16 cellular contexts compared by ENCODE assay signal in genomic region chr22:35783943-35784614, GRCh38.
DNase-seq lines count a peak whose midpoint lies in the region; ATAC-seq, FAIRE-seq and TF ChIP-seq lines count a peak whose summit lies in the region.
"Had no signal": no experiment of that assay in that cellular context is flagged by ENCODE, and none has a peak within 500 bp of the region (broad histone marks: within the 10 kb centered on the region; RNA-seq: fewer than 3 reads in every experiment).

No MANE protein-coding gene starts in this region.

- WGBS in transverse colon (ENCODE audit: low coverage in 1 of 2), 2 donors: 91 to 93% methylated on average over 3 to 10 of the region's 11 CpGs

- no peak overlapping the region for H2AFZ ChIP-seq in osteoblast (ENCODE audit: low read length)
- H2AFZ ChIP-seq: hepatocyte had no signal

- H3K36me3 ChIP-seq in osteoblast (ENCODE audit: insufficient read depth, low read length) (peaks cover 22% of the 10 kb centered on the region), transverse colon (no peaks in the 10 kb centered on the region)

- H3K36me3 Mint-ChIP-seq in endothelial cell (ENCODE audit: low read depth, unreplicated experiment): peaks cover 15% of the 10 kb centered on the region
- H3K36me3 Mint-ChIP-seq: CD14-positive monocyte; stimulated activated naive B cell treated with anti-CD40 and anti-IgM and Interleukin-4, amounts not matched to agents 10 μg/mL and 1 μg/mL and 100 μg/mL, for 72 hours had no signal

- H3K27me3 Mint-ChIP-seq in endothelial cell (ENCODE audit: unreplicated experiment): peaks cover 3% of the 10 kb centered on the region

- no peaks in the 10 kb centered on the region for H3K4me1 Mint-ChIP-seq in endothelial cell (ENCODE audit: unreplicated experiment)
- H3K4me1 Mint-ChIP-seq: stimulated activated naive B cell treated with anti-CD40 and anti-IgM and Interleukin-4, amounts not matched to agents 10 μg/mL and 1 μg/mL and 100 μg/mL, for 72 hours had no signal

- H3K9me3 ChIP-seq in osteoblast (ENCODE audit: low read depth, low read length): no peaks in the 10 kb centered on the region
- no peaks in the 10 kb centered on the region for H3K9me3 ChIP-seq in transverse colon

- no peak for FAIRE-seq in HTR-8/SVneo (lab: Jason Lieb, UNC)
- FAIRE-seq: G401.6 had no signal

- intact Hi-C loops in transverse colon (cut with DNase I; ENCODE audit: low total_unique reads): no loop called here

- H3K27me3 ChIP-seq in osteoblast (ENCODE audit: insufficient read depth, low read length) (no peaks in the 10 kb centered on the region), transverse colon (no peaks in the 10 kb centered on the region)
- H3K27me3 ChIP-seq: hepatocyte had no signal

- H3K4me1 ChIP-seq in osteoblast (ENCODE audit: insufficient read depth, low read length) (peaks cover 30% of the 10 kb centered on the region), transverse colon (peaks cover 0 to 16% (median 1%) of the 10 kb centered on the region in 4 donors)

- TF ChIP-seq EP300 in transverse colon (IDR thresholded peaks at IDR 0.05; ENCODE audit: low read depth): no peak

- TF ChIP-seq CTCF in endothelial cell (IDR thresholded peaks at IDR 0.05; ENCODE audit: unreplicated experiment) (no peak), osteoblast (IDR thresholded peaks at IDR 0.05; ENCODE audit: extremely low read depth, low read depth, low read length) (no peak), transverse colon (IDR thresholded peaks at IDR 0.05) (no peak)

- DNase-seq in AG20443 (ENCODE audit: low spot score) (peak; percentile 77), HTR-8/SVneo (ENCODE audit: insufficient read length, low spot score) (peak; percentile 12), endothelial cell (ENCODE audit: low spot score) (no peak), osteoblast (ENCODE audit: insufficient read length, low spot score, missing footprints) (peak; percentile 88), NCI-H524 treated with DMSO at 0.1 percent for 48 hours (lab: John Stamatoyannopoulos, UW) (no peak), transverse colon (no peak), DMS53 treated with DMSO at 0.1 percent for 48 hours (lab: John Stamatoyannopoulos, UW; ENCODE audit: unreplicated experiment) (no peak)
- DNase-seq: anterior cingulate cortex; NCI-H1436; stimulated activated naive B cell treated with anti-CD40 and anti-IgM and Interleukin-4, amounts not matched to agents 10 μg/mL and 1 μg/mL and 100 μg/mL, for 72 hours had no signal

- H3K9me3 Mint-ChIP-seq in endothelial cell (ENCODE audit: unreplicated experiment): no peaks in the 10 kb centered on the region
- H3K9me3 Mint-ChIP-seq: CD14-positive monocyte; stimulated activated naive B cell treated with anti-CD40 and anti-IgM and Interleukin-4, amounts not matched to agents 10 μg/mL and 1 μg/mL and 100 μg/mL, for 72 hours had no signal

- H3K27ac ChIP-seq in osteoblast (ENCODE audit: low read depth, low read length) (peak overlapping the region; percentile 65), transverse colon (no peak overlapping the region)
- H3K27ac ChIP-seq: hepatocyte, SK-N-MC had no signal

- peak overlapping the region; percentile 50 for H3K27ac Mint-ChIP-seq in endothelial cell (ENCODE audit: unreplicated experiment)
- H3K27ac Mint-ChIP-seq: CD14-positive monocyte; stimulated activated naive B cell treated with anti-CD40 and anti-IgM and Interleukin-4, amounts not matched to agents 10 μg/mL and 1 μg/mL and 100 μg/mL, for 72 hours had no signal

- H4K20me1 ChIP-seq in osteoblast (ENCODE audit: insufficient read depth, low read length): peaks cover 34% of the 10 kb centered on the region

- H3K79me2 ChIP-seq in osteoblast (ENCODE audit: insufficient read depth, low read length): peaks cover 87% of the 10 kb centered on the region

- H3K4me3 Mint-ChIP-seq in endothelial cell (ENCODE audit: unreplicated experiment): peak overlapping the region; percentile 32
- H3K4me3 Mint-ChIP-seq: CD14-positive monocyte; stimulated activated naive B cell treated with anti-CD40 and anti-IgM and Interleukin-4, amounts not matched to agents 10 μg/mL and 1 μg/mL and 100 μg/mL, for 72 hours had no signal

- no peak for ATAC-seq in GM21529 (IDR thresholded peaks at IDR 0.05; ENCODE audit: unreplicated experiment)
- ATAC-seq: stimulated activated naive B cell treated with anti-CD40 and anti-IgM and Interleukin-4, amounts not matched to agents 10 μg/mL and 1 μg/mL and 100 μg/mL, for 72 hours had no signal

- peak overlapping the region; percentile 0 for H3K4me2 ChIP-seq in osteoblast (ENCODE audit: insufficient read depth, low read length)
- H3K4me2 ChIP-seq: hepatocyte had no signal

- no peak overlapping the region for H3K4me3 ChIP-seq in osteoblast (ENCODE audit: insufficient read depth, low read length)
- H3K4me3 ChIP-seq in transverse colon: no peak overlapping the region
- H3K4me3 ChIP-seq: hepatocyte, lung, SK-N-MC had no signal

- no peak for TF ChIP-seq POLR2A in transverse colon (IDR thresholded peaks at IDR 0.05)

- in situ Hi-C loops in transverse colon (cut with MboI; ENCODE audit: low pct_ligation_motif_present in 1 of 4, low pct_unique_long_range_greater_than_20kb in 1 of 4, low sequenced_read_pairs in 3 of 4): no loop called here

Comparison
In these comparisons a context has a peak if more than half of its experiments do, and no peak if none do; other contexts are left out.
1. DNase-seq: peak in AG20443 (single experiment), HTR-8/SVneo (single experiment) and osteoblast (single experiment); none in endothelial cell (single experiment), NCI-H524 treated with DMSO at 0.1 percent for 48 hours (single experiment), transverse colon (single experiment) and DMS53 treated with DMSO at 0.1 percent for 48 hours (single experiment).